ENCODE assay signal across 1 cellular context in the genomic region with DNA sequence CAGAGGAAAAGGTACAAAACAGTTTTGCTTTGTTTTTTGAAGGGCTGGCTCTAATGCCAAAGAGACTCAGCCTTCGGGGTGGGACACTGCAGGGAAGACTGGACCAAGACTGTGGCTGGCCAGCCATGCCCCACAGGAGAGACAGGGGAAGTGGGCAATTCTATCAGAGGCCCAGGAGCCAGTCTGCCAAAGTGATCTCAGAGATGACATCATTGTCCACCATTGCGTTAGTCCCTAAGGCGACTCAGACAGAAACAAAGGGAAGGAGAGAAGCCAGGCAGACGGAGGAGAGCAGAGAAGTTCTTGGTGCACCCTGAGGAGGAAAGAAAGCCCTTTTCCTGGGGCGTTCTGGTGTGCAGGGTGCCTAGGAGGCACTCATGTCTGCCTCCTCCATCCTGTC.
TF ChIP-seq lines count a peak whose summit lies in the region.

No MANE protein-coding gene starts in this region.

TF ChIP-seq in H1, 55 proteins besides CTCF, POLR2A, EP300 and RAD21:
- TF ChIP-seq SIN3A (conservative IDR thresholded peaks at IDR 0.05 in 1 of 2, IDR thresholded peaks at IDR 0.05 in 1 of 2; ENCODE audit: low read depth in 1 of 2, low read length in 2 of 2) (no peak), NRF1 (IDR thresholded peaks at IDR 0.05; ENCODE audit: low read depth, low read length) (no peak), PHF8 (conservative IDR thresholded peaks at IDR 0.05; ENCODE audit: low read depth, low read length) (no peak), RBBP5 (IDR thresholded peaks at IDR 0.05; ENCODE audit: borderline replicate concordance, low read depth, low read length) (no peak), YY1 (IDR thresholded peaks at IDR 0.05; ENCODE audit: low read depth, low read length) (no peak), RNF2 (IDR thresholded peaks at IDR 0.05; ENCODE audit: borderline replicate concordance, low read depth, low read length, missing control alignments, poor library complexity, severe bottlenecking) (no peak), FOSL1 (IDR thresholded peaks at IDR 0.05; ENCODE audit: insufficient read depth, low read depth, low read length) (no peak), SAP30 (IDR thresholded peaks at IDR 0.05; ENCODE audit: insufficient read depth, insufficient replicate concordance, low read length) (no peak), CREB1 (IDR thresholded peaks at IDR 0.05) (no peak)
